Comparison of ENCODE assay signal across 1 cellular context in the genomic region with DNA sequence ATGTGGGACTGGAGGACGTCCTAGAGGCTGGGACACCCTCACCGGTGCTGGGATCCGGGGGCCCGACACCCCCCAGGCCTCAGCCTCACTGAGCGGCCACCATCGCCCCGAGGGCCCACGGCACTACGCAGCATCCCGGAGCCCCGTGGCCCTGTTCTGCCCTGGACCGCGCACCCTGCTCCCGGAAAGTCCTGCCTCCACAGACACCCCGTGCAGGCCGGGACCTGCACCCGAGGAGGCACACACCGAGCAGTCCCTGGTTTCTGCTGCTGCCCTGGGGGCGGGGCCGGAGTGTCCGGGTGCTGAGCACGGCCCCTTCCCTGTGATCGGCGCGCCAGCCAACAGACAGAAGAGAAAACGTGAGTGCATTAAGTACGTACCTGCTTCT.
TF ChIP-seq lines count a peak whose summit lies in the region.

No MANE protein-coding gene starts in this region.

TF ChIP-seq in GM23338, 12 proteins besides CTCF, POLR2A, EP300 and RAD21 (continued from another document):
- no peak for TF ChIP-seq REST (IDR thresholded peaks at IDR 0.05; ENCODE audit: unreplicated experiment)
- TF ChIP-seq, protein P1, sequence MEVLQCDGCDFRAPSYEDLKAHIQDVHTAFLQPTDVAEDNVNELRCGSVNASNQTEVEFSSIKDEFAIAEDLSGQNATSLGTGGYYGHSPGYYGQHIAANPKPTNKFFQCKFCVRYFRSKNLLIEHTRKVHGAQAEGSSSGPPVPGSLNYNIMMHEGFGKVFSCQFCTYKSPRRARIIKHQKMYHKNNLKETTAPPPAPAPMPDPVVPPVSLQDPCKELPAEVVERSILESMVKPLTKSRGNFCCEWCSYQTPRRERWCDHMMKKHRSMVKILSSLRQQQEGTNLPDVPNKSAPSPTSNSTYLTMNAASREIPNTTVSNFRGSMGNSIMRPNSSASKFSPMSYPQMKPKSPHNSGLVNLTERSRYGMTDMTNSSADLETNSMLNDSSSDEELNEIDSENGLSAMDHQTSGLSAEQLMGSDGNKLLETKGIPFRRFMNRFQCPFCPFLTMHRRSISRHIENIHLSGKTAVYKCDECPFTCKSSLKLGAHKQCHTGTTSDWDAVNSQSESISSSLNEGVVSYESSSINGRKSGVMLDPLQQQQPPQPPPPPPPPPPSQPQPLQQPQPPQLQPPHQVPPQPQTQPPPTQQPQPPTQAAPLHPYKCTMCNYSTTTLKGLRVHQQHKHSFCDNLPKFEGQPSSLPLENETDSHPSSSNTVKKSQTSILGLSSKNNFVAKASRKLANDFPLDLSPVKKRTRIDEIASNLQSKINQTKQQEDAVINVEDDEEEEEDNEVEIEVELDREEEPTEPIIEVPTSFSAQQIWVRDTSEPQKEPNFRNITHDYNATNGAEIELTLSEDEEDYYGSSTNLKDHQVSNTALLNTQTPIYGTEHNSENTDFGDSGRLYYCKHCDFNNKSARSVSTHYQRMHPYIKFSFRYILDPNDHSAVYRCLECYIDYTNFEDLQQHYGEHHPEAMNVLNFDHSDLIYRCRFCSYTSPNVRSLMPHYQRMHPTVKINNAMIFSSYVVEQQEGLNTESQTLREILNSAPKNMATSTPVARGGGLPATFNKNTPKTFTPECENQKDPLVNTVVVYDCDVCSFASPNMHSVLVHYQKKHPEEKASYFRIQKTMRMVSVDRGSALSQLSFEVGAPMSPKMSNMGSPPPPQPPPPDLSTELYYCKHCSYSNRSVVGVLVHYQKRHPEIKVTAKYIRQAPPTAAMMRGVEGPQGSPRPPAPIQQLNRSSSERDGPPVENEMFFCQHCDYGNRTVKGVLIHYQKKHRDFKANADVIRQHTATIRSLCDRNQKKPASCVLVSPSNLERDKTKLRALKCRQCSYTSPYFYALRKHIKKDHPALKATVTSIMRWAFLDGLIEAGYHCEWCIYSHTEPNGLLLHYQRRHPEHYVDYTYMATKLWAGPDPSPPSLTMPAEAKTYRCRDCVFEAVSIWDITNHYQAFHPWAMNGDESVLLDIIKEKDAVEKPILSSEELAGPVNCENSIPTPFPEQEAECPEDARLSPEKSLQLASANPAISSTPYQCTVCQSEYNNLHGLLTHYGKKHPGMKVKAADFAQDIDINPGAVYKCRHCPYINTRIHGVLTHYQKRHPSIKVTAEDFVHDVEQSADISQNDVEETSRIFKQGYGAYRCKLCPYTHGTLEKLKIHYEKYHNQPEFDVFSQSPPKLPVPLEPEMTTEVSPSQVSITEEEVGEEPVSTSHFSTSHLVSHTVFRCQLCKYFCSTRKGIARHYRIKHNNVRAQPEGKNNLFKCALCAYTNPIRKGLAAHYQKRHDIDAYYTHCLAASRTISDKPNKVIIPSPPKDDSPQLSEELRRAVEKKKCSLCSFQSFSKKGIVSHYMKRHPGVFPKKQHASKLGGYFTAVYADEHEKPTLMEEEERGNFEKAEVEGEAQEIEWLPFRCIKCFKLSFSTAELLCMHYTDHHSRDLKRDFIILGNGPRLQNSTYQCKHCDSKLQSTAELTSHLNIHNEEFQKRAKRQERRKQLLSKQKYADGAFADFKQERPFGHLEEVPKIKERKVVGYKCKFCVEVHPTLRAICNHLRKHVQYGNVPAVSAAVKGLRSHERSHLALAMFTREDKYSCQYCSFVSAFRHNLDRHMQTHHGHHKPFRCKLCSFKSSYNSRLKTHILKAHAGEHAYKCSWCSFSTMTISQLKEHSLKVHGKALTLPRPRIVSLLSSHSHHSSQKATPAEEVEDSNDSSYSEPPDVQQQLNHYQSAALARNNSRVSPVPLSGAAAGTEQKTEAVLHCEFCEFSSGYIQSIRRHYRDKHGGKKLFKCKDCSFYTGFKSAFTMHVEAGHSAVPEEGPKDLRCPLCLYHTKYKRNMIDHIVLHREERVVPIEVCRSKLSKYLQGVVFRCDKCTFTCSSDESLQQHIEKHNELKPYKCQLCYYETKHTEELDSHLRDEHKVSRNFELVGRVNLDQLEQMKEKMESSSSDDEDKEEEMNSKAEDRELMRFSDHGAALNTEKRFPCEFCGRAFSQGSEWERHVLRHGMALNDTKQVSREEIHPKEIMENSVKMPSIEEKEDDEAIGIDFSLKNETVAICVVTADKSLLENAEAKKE (CRISPR knock-in tag; IDR thresholded peaks at IDR 0.05): no peak
- no peak for TF ChIP-seq NANOG (IDR thresholded peaks at IDR 0.05; ENCODE audit: borderline replicate concordance)
- no peak for TF ChIP-seq ZNF114 (CRISPR knock-in tag; IDR thresholded peaks at IDR 0.05)
